In genomic region chr13:42497798-42498197, GRCh38 we compare ENCODE assay signal across 9 cellular contexts.
DNase-seq lines count a peak whose midpoint lies in the region; ATAC-seq and TF ChIP-seq lines count a peak whose summit lies in the region.
"Had no signal": no experiment of that assay in that cellular context is flagged by ENCODE, and none has a peak within 500 bp of the region (broad histone marks: within the 10 kb centered on the region; RNA-seq: fewer than 3 reads in every experiment).

No MANE protein-coding gene starts in this region.

- H3K4me3 Mint-ChIP-seq in CD14-positive monocyte = no peak overlapping the region

- H3K27me3 Mint-ChIP-seq in CD14-positive monocyte (ENCODE audit: low read depth in 3 of 3) = peaks cover 0 to 2% (median 0%) of the 10 kb centered on the region in 3 donors

- in situ Hi-C loops in GM13977 (cut with MboI; ENCODE audit: low pct_unique_long_range_greater_than_20kb, low sequenced_read_pairs, unreplicated experiment) = loop anchor here (25.0 kb wide), 1 partner anchor 160 kb away; no protein-coding TSS in a partner anchor

- no peak overlapping the region for H3K4me3 ChIP-seq in esophagus squamous epithelium
- H3K4me3 ChIP-seq: cardiac muscle cell had no signal

- no peaks in the 10 kb centered on the region for H3K4me1 Mint-ChIP-seq in CD14-positive monocyte

- H3K9me3 Mint-ChIP-seq in CD14-positive monocyte = peaks cover 0 to 3% (median 0%) of the 10 kb centered on the region in 7 donors

- intact Hi-C loops in CD14-positive monocyte (cut with micrococcal nuclease) = no loop called here
- intact Hi-C loops in esophagus squamous epithelium (cut with DNase I) = no loop called here

- ATAC-seq in GM21526 (IDR thresholded peaks at IDR 0.05; ENCODE audit: low FRiP score, unreplicated experiment) = peak; percentile 84

- H3K36me3 ChIP-seq in esophagus squamous epithelium = no peaks in the 10 kb centered on the region
- H3K36me3 ChIP-seq: cardiac muscle cell had no signal

- H3K36me3 Mint-ChIP-seq in CD14-positive monocyte = no peaks in the 10 kb centered on the region

- H3K27ac ChIP-seq in epithelial cell of prostate = peak overlapping the region; percentile 44
- H3K27ac ChIP-seq in esophagus squamous epithelium = no peak overlapping the region
- H3K27ac ChIP-seq: cardiac muscle cell had no signal

- 13 to 47% methylated on average over 1 of the region's 1 CpG for WGBS in esophagus squamous epithelium, 2 donors

- no peak for TF ChIP-seq CTCF in GM13977 (IDR thresholded peaks at IDR 0.05; ENCODE audit: extremely low read depth, insufficient read depth, missing control alignments)
- TF ChIP-seq CTCF in CD14-positive monocyte (IDR thresholded peaks at IDR 0.05) = no peak
- TF ChIP-seq CTCF in esophagus squamous epithelium (IDR thresholded peaks at IDR 0.05) = no peak

- no peak for TF ChIP-seq POLR2A in esophagus squamous epithelium (IDR thresholded peaks at IDR 0.05)

- H3K27ac Mint-ChIP-seq in CD14-positive monocyte = no peak overlapping the region

- DNase-seq in GM13977 (ENCODE audit: low spot score) (peak; percentile 30), HT-29 (ENCODE audit: low spot score) (peak; percentile 41), epithelial cell of prostate (ENCODE audit: low read depth, low spot score) (peak; percentile 84), CD14-positive monocyte (ENCODE audit: low spot score) (no peak), esophagus squamous epithelium (lab: John Stamatoyannopoulos, UW) (no peak), AG08396 (ENCODE audit: low spot score) (no peak), HUDEP-2 (lab: John Stamatoyannopoulos, UW; ENCODE audit: unreplicated experiment in 76 of 76) (no peak)

- H3K27me3 ChIP-seq in esophagus squamous epithelium = no peaks in the 10 kb centered on the region
- H3K27me3 ChIP-seq: cardiac muscle cell had no signal

- H3K4me1 ChIP-seq in esophagus squamous epithelium = peaks cover 0 to 5% (median 0%) of the 10 kb centered on the region in 3 donors

- H3K9me3 ChIP-seq in esophagus squamous epithelium = no peaks in the 10 kb centered on the region

Comparison
In these comparisons a context has a peak if more than half of its experiments do, and no peak if none do; other contexts are left out.
1. DNase-seq: peak in GM13977 (single experiment), HT-29 (single experiment) and epithelial cell of prostate (single experiment); none in CD14-positive monocyte (single experiment), esophagus squamous epithelium (single experiment), AG08396 (single experiment) and HUDEP-2 (0 of 76).